In the genomic region with DNA sequence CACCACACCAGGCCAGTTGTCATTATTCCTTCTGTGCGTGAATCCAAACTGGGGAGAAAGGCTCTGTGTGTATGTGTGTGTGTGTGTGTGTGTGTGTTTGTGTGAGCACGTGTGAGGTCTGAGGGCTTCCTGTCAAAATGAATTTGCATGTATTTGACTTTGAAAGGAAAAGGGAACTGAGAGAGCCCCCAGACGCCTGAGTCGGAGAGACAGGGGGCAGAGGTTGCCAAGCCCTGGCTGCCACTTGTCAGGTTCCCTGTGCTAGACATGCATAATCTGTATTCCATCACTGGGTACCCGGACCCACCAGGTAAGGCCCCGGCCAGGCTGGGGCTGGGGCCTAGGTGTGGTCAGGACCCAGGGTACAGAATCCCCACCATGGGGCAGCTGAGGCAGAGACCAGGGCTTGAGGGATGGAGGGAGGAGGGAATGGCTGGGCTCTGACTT, we compare ENCODE assay signal across 17 cellular contexts. TPM values are rescaled to one million over a fixed set of nuclear protein-coding genes. Genes with fewer than 3 reads are reported as not detected.
A peak's percentile ranks its signal among the peaks of the same experiment; 100 is the strongest.
DNase-seq lines count a peak whose midpoint lies in the region; ATAC-seq, FAIRE-seq and TF ChIP-seq lines count a peak whose summit lies in the region.
"Had no signal": no experiment of that assay in that cellular context is flagged by ENCODE, and none has a peak within 500 bp of the region (broad histone marks: within the 10 kb centered on the region; RNA-seq: fewer than 3 reads in every experiment).

A gene with protein sequence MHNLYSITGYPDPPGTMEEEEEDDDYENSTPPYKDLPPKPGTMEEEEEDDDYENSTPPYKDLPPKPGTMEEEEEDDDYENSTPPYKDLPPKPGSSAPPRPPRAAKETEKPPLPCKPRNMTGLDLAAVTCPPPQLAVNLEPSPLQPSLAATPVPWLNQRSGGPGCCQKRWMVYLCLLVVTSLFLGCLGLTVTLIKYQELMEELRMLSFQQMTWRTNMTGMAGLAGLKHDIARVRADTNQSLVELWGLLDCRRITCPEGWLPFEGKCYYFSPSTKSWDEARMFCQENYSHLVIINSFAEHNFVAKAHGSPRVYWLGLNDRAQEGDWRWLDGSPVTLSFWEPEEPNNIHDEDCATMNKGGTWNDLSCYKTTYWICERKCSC (plus strand): TSS at position 191 of the 447 bp plus-strand sequence. CDS start 77 bp downstream, at position 268.

- H2AFZ ChIP-seq in OCI-LY1 (ENCODE audit: low read length) (no peak within 1 kb of the TSS), neuronal stem cell (ENCODE audit: low read length) (no peak within 1 kb of the TSS)
- H2AFZ ChIP-seq: PC-9 had no signal

- peak within 1 kb of the TSS; percentile 66 for H3K4me3 ChIP-seq in OCI-LY1 (ENCODE audit: low read depth, low read length, poor library complexity, severe bottlenecking)
- no peak within 1 kb of the TSS for H3K4me3 ChIP-seq in neuronal stem cell (ENCODE audit: low read length in 2 of 2)
- H3K4me3 ChIP-seq: HAP-1, PC-9, thoracic aorta had no signal

- FAIRE-seq in H54 (lab: Jason Lieb, UNC): no peak
- FAIRE-seq: keratinocyte had no signal

- H3K4me1 ChIP-seq in OCI-LY1 (ENCODE audit: insufficient read depth, low read length, severe bottlenecking) (peaks cover 21% of the 10 kb centered on the region), neuronal stem cell (ENCODE audit: control insufficient read depth in 2 of 2, insufficient read depth in 1 of 2, low read depth in 1 of 2, low read length in 2 of 2) (no peaks in the 10 kb centered on the region)
- H3K4me1 ChIP-seq: Caco-2, HAP-1 had no signal

- no peak within 1 kb of the TSS for H4K91ac ChIP-seq in neuronal stem cell (ENCODE audit: low read depth, low read length, poor library complexity)

- H2BK120ac ChIP-seq in neuronal stem cell (ENCODE audit: low read depth, low read length): no peak within 1 kb of the TSS

- H3K27ac ChIP-seq in OCI-LY1 (ENCODE audit: low read depth, low read length, poor library complexity, severe bottlenecking): peak within 1 kb of the TSS; percentile 85
- no peak within 1 kb of the TSS for H3K27ac ChIP-seq in neuronal stem cell (replicated peaks; ENCODE audit: low read length)
- H3K27ac ChIP-seq: KMS-11, PC-9, thoracic aorta had no signal

- H3K36me3 ChIP-seq in OCI-LY1 (ENCODE audit: insufficient read depth, low read length): peaks cover 4% of the 10 kb centered on the region
- no peaks in the 10 kb centered on the region for H3K36me3 ChIP-seq in neuronal stem cell (replicated peaks in 1 of 2; ENCODE audit: control insufficient read depth in 2 of 2, insufficient read depth in 2 of 2, low read length in 2 of 2)
- H3K36me3 ChIP-seq: HAP-1, thoracic aorta had no signal

- H2BK12ac ChIP-seq in neuronal stem cell (ENCODE audit: low read length): no peak within 1 kb of the TSS

- no peaks in the 10 kb centered on the region for H3F3A ChIP-seq in OCI-LY1 (ENCODE audit: insufficient read depth, low read length)

- no peak within 1 kb of the TSS for H3K4ac ChIP-seq in neuronal stem cell (ENCODE audit: low read length)

- no peak for TF ChIP-seq CTCF in OCI-LY1 (IDR thresholded peaks at IDR 0.05; ENCODE audit: low read length)

- no CpG with 5 or more reads among the region's 6 CpGs for WGBS in neuronal stem cell (ENCODE audit: extremely low coverage in 2 of 2, insufficient read length in 2 of 2, insufficient replicate concordance in 1 of 2), 2 donors

- peaks cover 8% of the 10 kb centered on the region; the same call in 1 of the 2 replicates for H3K79me2 ChIP-seq in OCI-LY1 (ENCODE audit: insufficient read depth, low read length)

- H4K8ac ChIP-seq in neuronal stem cell (ENCODE audit: low read depth, low read length): no peak within 1 kb of the TSS

- no peak within 1 kb of the TSS for H3K14ac ChIP-seq in neuronal stem cell (ENCODE audit: low read length)

- H3K79me1 ChIP-seq in neuronal stem cell (ENCODE audit: low read depth, low read length): no peaks in the 10 kb centered on the region

- H2BK5ac ChIP-seq in neuronal stem cell (ENCODE audit: low read length): peak within 1 kb of the TSS; percentile 53

- H3K9me3 ChIP-seq in OCI-LY1 (ENCODE audit: low read length) (no peaks in the 10 kb centered on the region), neuronal stem cell (replicated peaks in 1 of 2; ENCODE audit: control insufficient read depth in 2 of 2, insufficient read depth in 1 of 2, low read depth in 1 of 2, low read length in 2 of 2) (no peaks in the 10 kb centered on the region)
- H3K9me3 ChIP-seq: Caco-2, HAP-1, thoracic aorta had no signal

- H3K9ac ChIP-seq in OCI-LY1 (ENCODE audit: low read length) (peak within 1 kb of the TSS; percentile 77), neuronal stem cell (ENCODE audit: low read depth, low read length, poor library complexity) (no peak within 1 kb of the TSS)
- H3K9ac ChIP-seq: KMS-11 had no signal

- ATAC-seq in GM21423 (IDR thresholded peaks at IDR 0.05; ENCODE audit: unreplicated experiment) (peak; percentile 34), HG02884 (IDR thresholded peaks at IDR 0.05; ENCODE audit: unreplicated experiment) (no peak)
- ATAC-seq: natural killer cell, sciatic nerve had no signal

- H3K18ac ChIP-seq in neuronal stem cell (ENCODE audit: low read length): no peak within 1 kb of the TSS

- H3K27me3 ChIP-seq in OCI-LY1 (ENCODE audit: insufficient read depth, low read length) (no peaks in the 10 kb centered on the region), neuronal stem cell (ENCODE audit: control insufficient read depth in 3 of 3, insufficient read depth in 3 of 3, low read depth in 1 of 3, low read length in 3 of 3) (no peaks in the 10 kb centered on the region)

- H3K23ac ChIP-seq in neuronal stem cell (ENCODE audit: low read depth, low read length, poor library complexity): no peak within 1 kb of the TSS

- H3K9me2 ChIP-seq in OCI-LY1 (ENCODE audit: low read depth, low read length): no peaks in the 10 kb centered on the region

- peak; percentile 96 for TF ChIP-seq POLR2A in GM15510 (IDR thresholded peaks at IDR 0.05; ENCODE audit: borderline replicate concordance, extremely low read depth, insufficient read length)
- no peak for TF ChIP-seq POLR2A in H54 (IDR thresholded peaks at IDR 0.05; ENCODE audit: low read depth, low read length)

- H3K4me2 ChIP-seq in OCI-LY1 (ENCODE audit: low read length): peak within 1 kb of the TSS; percentile 56
- H3K4me2 ChIP-seq in neuronal stem cell (ENCODE audit: insufficient read depth, low read length, poor library complexity, severe bottlenecking): no peak within 1 kb of the TSS
- H3K4me2 ChIP-seq: KMS-11, PC-9 had no signal

- no peaks in the 10 kb centered on the region for H4K20me1 ChIP-seq in OCI-LY1 (ENCODE audit: insufficient read depth, low read length)

- DNase-seq in neuronal stem cell (ENCODE audit: low spot score) (no peak), NCI-H446 (lab: John Stamatoyannopoulos, UW) (no peak), H54 (ENCODE audit: insufficient read length, low spot score) (no peak)
- DNase-seq: Caco-2, foreskin melanocyte, natural killer cell, NCI-H2107 had no signal

- H2BK15ac ChIP-seq in neuronal stem cell (ENCODE audit: low read length): no peak within 1 kb of the TSS

- H2AK5ac ChIP-seq in neuronal stem cell (ENCODE audit: low read depth, low read length): no peak within 1 kb of the TSS

RNA-seq across cellular contexts. Expression of the gene that starts here (rescaled TPM):
- not detected for polyA plus RNA-seq in neuronal stem cell (2013, experiment 1 of 2)
- polyA plus RNA-seq in neuronal stem cell (2013, experiment 2 of 2): not detected
- polyA plus RNA-seq: keratinocyte had no signal
